9 cellular contexts compared by ENCODE assay signal in the genomic region with DNA sequence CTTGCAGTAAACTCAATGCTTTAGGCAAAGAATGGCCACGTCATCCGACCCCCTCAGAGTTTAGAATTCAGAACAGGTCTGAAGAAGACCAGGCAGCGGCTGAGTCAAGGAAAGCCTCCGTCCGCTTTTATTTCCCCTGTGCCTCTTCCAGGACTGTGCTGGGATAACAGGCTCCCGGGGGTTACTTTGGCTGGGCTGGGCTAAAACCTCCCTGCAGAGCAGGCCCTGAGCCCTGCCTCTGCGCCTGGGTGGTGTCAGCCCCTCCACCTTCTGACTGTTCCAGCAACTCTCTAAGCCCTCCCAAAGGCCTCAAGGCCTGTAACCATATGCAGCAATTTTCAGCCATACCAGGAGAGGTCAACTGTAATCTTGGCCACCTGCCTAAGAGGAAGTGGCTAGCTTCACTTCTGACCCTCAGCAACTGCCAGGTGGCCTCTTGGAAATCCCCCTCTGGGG.
A peak's percentile ranks its signal among the peaks of the same experiment; 100 is the strongest.
DNase-seq lines count a peak whose midpoint lies in the region; ATAC-seq, FAIRE-seq and TF ChIP-seq lines count a peak whose summit lies in the region.
"Had no signal": no experiment of that assay in that cellular context is flagged by ENCODE, and none has a peak within 500 bp of the region (broad histone marks: within the 10 kb centered on the region; RNA-seq: fewer than 3 reads in every experiment).

No MANE protein-coding gene starts in this region.

- DNase-seq in AML-193 (lab: John Stamatoyannopoulos, UW) (peak; percentile 27 to 28), fibroblast of mammary gland (ENCODE audit: low read depth) (peak; percentile 24), frontal cortex (ENCODE audit: low spot score in 2 of 2) (no peak), WERI-Rb-1 (no peak)
- no peak for DNase-seq in activated CD8-positive, alpha-beta memory T cell treated with anti-CD3 and anti-CD28 coated beads, Interleukin-2, amount 50 U/mL, for 4 hours
- no peak for DNase-seq in effector memory CD8-positive, alpha-beta T cell

- H3K27me3 Mint-ChIP-seq in effector memory CD8-positive, alpha-beta T cell, result peaks cover 25 to 60% of the 10 kb centered on the region in 2 donors
- H3K27me3 Mint-ChIP-seq: progenitor cell of endocrine pancreas had no signal

- H3K27me3 ChIP-seq in KMS-11 (ENCODE audit: insufficient read depth, low read depth), result peaks cover 7% of the 10 kb centered on the region; the same call in 1 of the 2 replicates
- H3K27me3 ChIP-seq in WERI-Rb-1 (ENCODE audit: insufficient read depth, low read depth, severe bottlenecking), result peaks cover 90% of the 10 kb centered on the region

- peaks cover 31% of the 10 kb centered on the region for H3K36me3 ChIP-seq in KMS-11 (ENCODE audit: insufficient read depth)
- H3K36me3 ChIP-seq in WERI-Rb-1, result no peaks in the 10 kb centered on the region

- peaks cover 53% of the 10 kb centered on the region for H3K4me1 ChIP-seq in KMS-11 (ENCODE audit: low read depth, poor library complexity, severe bottlenecking)

- H3K4me2 ChIP-seq in KMS-11, result peak overlapping the region; percentile 98

- no peaks in the 10 kb centered on the region for H3K9me3 Mint-ChIP-seq in effector memory CD8-positive, alpha-beta T cell

- H3K4me1 Mint-ChIP-seq in effector memory CD8-positive, alpha-beta T cell (ENCODE audit: low read depth in 2 of 2), result no peaks in the 10 kb centered on the region

- peak overlapping the region; percentile 43 for H3K4me3 ChIP-seq in KMS-11 (IDR thresholded peaks at IDR 0.05; ENCODE audit: insufficient read depth, low read depth, low read length)
- H3K4me3 ChIP-seq in fibroblast of mammary gland (ENCODE audit: control insufficient read depth, low read depth, low read length), result no peak overlapping the region
- H3K4me3 ChIP-seq in WERI-Rb-1 (ENCODE audit: low read depth, low read length), result no peak overlapping the region

- H3K9me3 ChIP-seq in WERI-Rb-1 (ENCODE audit: severe bottlenecking), result no peaks in the 10 kb centered on the region

- H3K27ac ChIP-seq in KMS-11 (peak overlapping the region; percentile 100), WERI-Rb-1 (no peak overlapping the region)

- no peak for FAIRE-seq in frontal cortex (lab: Jason Lieb, UNC)

- no peak overlapping the region for H3K27ac Mint-ChIP-seq in effector memory CD8-positive, alpha-beta T cell
- H3K27ac Mint-ChIP-seq: progenitor cell of endocrine pancreas had no signal

- peaks cover 4% of the 10 kb centered on the region for H4K20me1 ChIP-seq in KMS-11 (ENCODE audit: insufficient read depth)

- H2AFZ ChIP-seq in KMS-11 (ENCODE audit: low read depth), result no peak overlapping the region

- peaks cover 71% of the 10 kb centered on the region for H3K79me2 ChIP-seq in KMS-11 (ENCODE audit: insufficient read depth, low read depth)

- peak; percentile 31 for ATAC-seq in GM19452 (IDR thresholded peaks at IDR 0.05; ENCODE audit: unreplicated experiment)
- ATAC-seq in effector memory CD8-positive, alpha-beta T cell (replicated peaks), result no peak

- TF ChIP-seq CTCF in KMS-11 (conservative IDR thresholded peaks at IDR 0.05; ENCODE audit: low read depth, low read length) (0 out of 2 replicates have a peak, but pooled peaks have one; percentile 25), fibroblast of mammary gland (conservative IDR thresholded peaks at IDR 0.05; ENCODE audit: control insufficient read depth, insufficient read depth, low read depth, low read length) (no peak), WERI-Rb-1 (IDR thresholded peaks at IDR 0.05; ENCODE audit: low read depth, low read length) (no peak)

- peaks cover 3% of the 10 kb centered on the region for H3K36me3 Mint-ChIP-seq in effector memory CD8-positive, alpha-beta T cell (ENCODE audit: insufficient read depth)

- H3K9ac ChIP-seq in KMS-11, result peak overlapping the region; percentile 100

- H3K4me3 Mint-ChIP-seq in effector memory CD8-positive, alpha-beta T cell, result no peak overlapping the region

Comparison
In these comparisons a context has a peak if more than half of its experiments do, and no peak if none do; other contexts are left out.
1. DNase-seq: peak in AML-193 (2 of 2) and fibroblast of mammary gland (single experiment); none in activated CD8-positive, alpha-beta memory T cell treated with anti-CD3 and anti-CD28 coated beads, Interleukin-2, amount 50 U/mL, for 4 hours (single experiment), frontal cortex (0 of 2), effector memory CD8-positive, alpha-beta T cell (0 of 3) and WERI-Rb-1 (single experiment).